In the genomic region with DNA sequence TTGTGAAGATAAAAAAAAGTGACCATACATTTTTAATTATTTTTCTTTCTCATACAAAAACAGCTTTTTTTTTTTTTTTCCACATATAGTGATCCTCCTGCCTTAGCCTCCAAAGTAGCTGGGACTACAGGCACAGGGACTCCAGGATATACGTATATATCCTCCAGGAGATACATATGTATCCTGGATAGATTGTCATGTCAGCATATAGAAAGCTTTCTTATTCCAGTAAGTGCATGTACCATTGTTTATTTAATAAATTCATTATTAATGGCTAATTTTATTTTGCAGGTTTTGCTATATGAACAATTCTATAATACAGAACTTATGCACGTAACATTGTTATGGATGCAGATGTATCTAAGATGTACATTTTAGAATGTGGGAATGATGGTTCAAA, we compare ENCODE assay signal across 1 cellular context.
TF ChIP-seq lines count a peak whose summit lies in the region.

No MANE protein-coding gene starts in this region.

TF ChIP-seq in HepG2, 621 proteins besides CTCF, POLR2A, EP300 and RAD21 (continued from another document):
- TF ChIP-seq, protein P1, sequence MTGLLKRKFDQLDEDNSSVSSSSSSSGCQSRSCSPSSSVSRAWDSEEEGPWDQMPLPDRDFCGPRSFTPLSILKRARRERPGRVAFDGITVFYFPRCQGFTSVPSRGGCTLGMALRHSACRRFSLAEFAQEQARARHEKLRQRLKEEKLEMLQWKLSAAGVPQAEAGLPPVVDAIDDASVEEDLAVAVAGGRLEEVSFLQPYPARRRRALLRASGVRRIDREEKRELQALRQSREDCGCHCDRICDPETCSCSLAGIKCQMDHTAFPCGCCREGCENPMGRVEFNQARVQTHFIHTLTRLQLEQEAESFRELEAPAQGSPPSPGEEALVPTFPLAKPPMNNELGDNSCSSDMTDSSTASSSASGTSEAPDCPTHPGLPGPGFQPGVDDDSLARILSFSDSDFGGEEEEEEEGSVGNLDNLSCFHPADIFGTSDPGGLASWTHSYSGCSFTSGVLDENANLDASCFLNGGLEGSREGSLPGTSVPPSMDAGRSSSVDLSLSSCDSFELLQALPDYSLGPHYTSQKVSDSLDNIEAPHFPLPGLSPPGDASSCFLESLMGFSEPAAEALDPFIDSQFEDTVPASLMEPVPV (CRISPR knock-in tag; IDR thresholded peaks at IDR 0.05): no peak
- peak in 1 of 2 experiments; percentile 66; a peak in 2 of 4 replicates for TF ChIP-seq MAFK (conservative IDR thresholded peaks at IDR 0.05 in 1 of 2, IDR thresholded peaks at IDR 0.05 in 1 of 2; ENCODE audit: low read length in 2 of 2)
